Comparison of ENCODE assay signal across 1 cellular context in genomic region chr10:31602541-31603244, GRCh38.
TF ChIP-seq lines count a peak whose summit lies in the region.

No MANE protein-coding gene starts in this region.

TF ChIP-seq in HEK293, 187 proteins besides CTCF, POLR2A, EP300 and RAD21 (continued from another document):
- TF ChIP-seq ZBTB11 (tag by site-specific recombination; conservative IDR thresholded peaks at IDR 0.05; ENCODE audit: low read depth) (no peak), ZNF140 (tag by site-specific recombination; IDR thresholded peaks at IDR 0.05) (no peak), IKZF3 (tag by site-specific recombination; IDR thresholded peaks at IDR 0.05) (peak; percentile 11; the same call in 1 of the 2 replicates), GLIS1 (tag by site-specific recombination; IDR thresholded peaks at IDR 0.05) (0 out of 2 replicates have a peak, but pooled peaks have one; percentile 29), PRDM6 (tag by site-specific recombination; IDR thresholded peaks at IDR 0.05) (no peak), ZBTB48 (tag by site-specific recombination; IDR thresholded peaks at IDR 0.05) (0 out of 2 replicates have a peak, but pooled peaks have one; percentile 15), KLF9 (tag by site-specific recombination; IDR thresholded peaks at IDR 0.05; ENCODE audit: low read depth) (no peak), TSHZ1 (tag by site-specific recombination; IDR thresholded peaks at IDR 0.05; ENCODE audit: borderline replicate concordance) (no peak), ZNF785 (tag by site-specific recombination; IDR thresholded peaks at IDR 0.05) (no peak), ZNF302 (tag by site-specific recombination; IDR thresholded peaks at IDR 0.05; ENCODE audit: low read depth) (no peak), ZNF341 (tag by site-specific recombination; IDR thresholded peaks at IDR 0.05; ENCODE audit: low read depth) (peak; percentile 72), ZNF670 (tag by site-specific recombination; IDR thresholded peaks at IDR 0.05; ENCODE audit: low read depth) (no peak), ZNF394 (tag by site-specific recombination; IDR thresholded peaks at IDR 0.05; ENCODE audit: borderline replicate concordance) (0 out of 2 replicates have a peak, but pooled peaks have one; percentile 14), ZNF792 (tag by site-specific recombination; IDR thresholded peaks at IDR 0.05) (no peak)
- TF ChIP-seq, protein P1, sequence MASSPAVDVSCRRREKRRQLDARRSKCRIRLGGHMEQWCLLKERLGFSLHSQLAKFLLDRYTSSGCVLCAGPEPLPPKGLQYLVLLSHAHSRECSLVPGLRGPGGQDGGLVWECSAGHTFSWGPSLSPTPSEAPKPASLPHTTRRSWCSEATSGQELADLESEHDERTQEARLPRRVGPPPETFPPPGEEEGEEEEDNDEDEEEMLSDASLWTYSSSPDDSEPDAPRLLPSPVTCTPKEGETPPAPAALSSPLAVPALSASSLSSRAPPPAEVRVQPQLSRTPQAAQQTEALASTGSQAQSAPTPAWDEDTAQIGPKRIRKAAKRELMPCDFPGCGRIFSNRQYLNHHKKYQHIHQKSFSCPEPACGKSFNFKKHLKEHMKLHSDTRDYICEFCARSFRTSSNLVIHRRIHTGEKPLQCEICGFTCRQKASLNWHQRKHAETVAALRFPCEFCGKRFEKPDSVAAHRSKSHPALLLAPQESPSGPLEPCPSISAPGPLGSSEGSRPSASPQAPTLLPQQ (tag by site-specific recombination; IDR thresholded peaks at IDR 0.05): peak; percentile 43
